19 cellular contexts compared by ENCODE assay signal in genomic region chr5:2207109-2207399, GRCh38.
DNase-seq lines count a peak whose midpoint lies in the region; ATAC-seq and TF ChIP-seq lines count a peak whose summit lies in the region.
"Had no signal": no experiment of that assay in that cellular context is flagged by ENCODE, and none has a peak within 500 bp of the region (broad histone marks: within the 10 kb centered on the region; RNA-seq: fewer than 3 reads in every experiment).

No MANE protein-coding gene starts in this region.

- no peak overlapping the region for H3K27ac Mint-ChIP-seq in activated CD8-positive, alpha-beta T cell treated with anti-CD3 and anti-CD28 coated beads, Interleukin-2, amount 10 ng/mL, durations not matched to agents 7 days and 5 days
- H3K27ac Mint-ChIP-seq in activated CD8-positive, alpha-beta T cell treated with anti-CD3 and anti-CD28 coated beads for 36 hours, result no peak overlapping the region
- peak overlapping the region; percentile 78 for H3K27ac Mint-ChIP-seq in neural crest cell (ENCODE audit: unreplicated experiment)
- H3K27ac Mint-ChIP-seq in progenitor cell of endocrine pancreas, result peak overlapping the region; percentile 73
- H3K27ac Mint-ChIP-seq: B cell; CD4-positive, CD25-positive, alpha-beta regulatory T cell; CD8-positive, alpha-beta T cell; H9 had no signal

- H3K4me1 ChIP-seq in esophagus muscularis mucosa (no peaks in the 10 kb centered on the region), thyroid gland (no peaks in the 10 kb centered on the region)
- H3K4me1 ChIP-seq: BLaER1, Caco-2 had no signal

- no peaks in the 10 kb centered on the region for H3K4me1 Mint-ChIP-seq in activated CD8-positive, alpha-beta T cell treated with anti-CD3 and anti-CD28 coated beads, Interleukin-2, amount 10 ng/mL, durations not matched to agents 7 days and 5 days (ENCODE audit: low read depth)
- H3K4me1 Mint-ChIP-seq in activated CD8-positive, alpha-beta T cell treated with anti-CD3 and anti-CD28 coated beads for 36 hours (ENCODE audit: low read depth), result no peaks in the 10 kb centered on the region
- H3K4me1 Mint-ChIP-seq in neural crest cell (peaks cover 44% of the 10 kb centered on the region), progenitor cell of endocrine pancreas (ENCODE audit: low read depth) (peaks cover 1% of the 10 kb centered on the region)
- H3K4me1 Mint-ChIP-seq: B cell; CD4-positive, CD25-positive, alpha-beta regulatory T cell had no signal

- TF ChIP-seq CTCF in activated CD8-positive, alpha-beta T cell treated with anti-CD3 and anti-CD28 coated beads for 36 hours (IDR thresholded peaks at IDR 0.05), result no peak
- TF ChIP-seq CTCF in esophagus muscularis mucosa (IDR thresholded peaks at IDR 0.05) (no peak), neural crest cell (conservative IDR thresholded peaks at IDR 0.05) (no peak), progenitor cell of endocrine pancreas (IDR thresholded peaks at IDR 0.05; ENCODE audit: unreplicated experiment) (no peak), thyroid gland (IDR thresholded peaks at IDR 0.05) (no peak)

- DNase-seq in activated CD8-positive, alpha-beta T cell treated with anti-CD3 and anti-CD28 coated beads, Interleukin-2, amount 10 ng/mL, durations not matched to agents 7 days and 5 days, result peak; percentile 7
- DNase-seq in activated CD8-positive, alpha-beta T cell treated with anti-CD3 and anti-CD28 coated beads for 36 hours, result no peak
- DNase-seq in esophagus muscularis mucosa (ENCODE audit: extremely low spot score) (peak; percentile 70), neural crest cell (ENCODE audit: low read depth, low spot score) (no peak), progenitor cell of endocrine pancreas (ENCODE audit: low spot score, unreplicated experiment) (no peak), thyroid gland (no peak), LoVo (ENCODE audit: low spot score) (no peak)
- DNase-seq: Caco-2; CD4-positive, CD25-positive, alpha-beta regulatory T cell; DMS153; DND-41; GM23248; H9 had no signal

- no peak overlapping the region for H3K27ac ChIP-seq in esophagus muscularis mucosa (replicated peaks in 1 of 4)
- no peak overlapping the region for H3K27ac ChIP-seq in thyroid gland
- H3K27ac ChIP-seq: 22Rv1, BLaER1, C4-2B, GM23248 had no signal

- no peak for TF ChIP-seq EP300 in esophagus muscularis mucosa (IDR thresholded peaks at IDR 0.05)

- 91% methylated on average over 5 of the region's 6 CpGs for WGBS in esophagus muscularis mucosa
- 90 to 95% methylated on average over 6 of the region's 6 CpGs for WGBS in thyroid gland, 2 donors

- H3K27me3 ChIP-seq in esophagus muscularis mucosa, result peaks cover 0 to 46% (median 2%) of the 10 kb centered on the region in 4 donors
- H3K27me3 ChIP-seq in thyroid gland, result no peaks in the 10 kb centered on the region
- H3K27me3 ChIP-seq: BLaER1 had no signal

- TF ChIP-seq POLR2A in esophagus muscularis mucosa (IDR thresholded peaks at IDR 0.05; ENCODE audit: low read depth) (no peak), thyroid gland (IDR thresholded peaks at IDR 0.05) (no peak)

- intact Hi-C loops in activated CD8-positive, alpha-beta T cell treated with anti-CD3 and anti-CD28 coated beads for 36 hours (cut with micrococcal nuclease), result no loop called here
- intact Hi-C loops in esophagus muscularis mucosa (cut with DNase I), result no loop called here
- intact Hi-C loops in thyroid gland (cut with DNase I), result no loop called here

- no peaks in the 10 kb centered on the region for H3K27me3 Mint-ChIP-seq in activated CD8-positive, alpha-beta T cell treated with anti-CD3 and anti-CD28 coated beads, Interleukin-2, amount 10 ng/mL, durations not matched to agents 7 days and 5 days (ENCODE audit: low read depth)
- peaks cover 1% of the 10 kb centered on the region for H3K27me3 Mint-ChIP-seq in activated CD8-positive, alpha-beta T cell treated with anti-CD3 and anti-CD28 coated beads for 36 hours
- H3K27me3 Mint-ChIP-seq in neural crest cell (ENCODE audit: low read depth) (peaks cover 21% of the 10 kb centered on the region), progenitor cell of endocrine pancreas (peaks cover 52% of the 10 kb centered on the region)
- H3K27me3 Mint-ChIP-seq: CD4-positive, CD25-positive, alpha-beta regulatory T cell had no signal

- CTCF ChIA-PET in activated CD8-positive, alpha-beta T cell treated with anti-CD3 and anti-CD28 coated beads, Interleukin-2, amount 10 ng/mL, durations not matched to agents 7 days and 5 days (lab: Charles Lee), result no interaction called here
- CTCF ChIA-PET in activated CD8-positive, alpha-beta T cell treated with anti-CD3 and anti-CD28 coated beads for 36 hours (lab: Charles Lee), result no interaction called here

- no peak overlapping the region for H3K4me3 Mint-ChIP-seq in activated CD8-positive, alpha-beta T cell treated with anti-CD3 and anti-CD28 coated beads, Interleukin-2, amount 10 ng/mL, durations not matched to agents 7 days and 5 days
- no peak overlapping the region for H3K4me3 Mint-ChIP-seq in activated CD8-positive, alpha-beta T cell treated with anti-CD3 and anti-CD28 coated beads for 36 hours
- H3K4me3 Mint-ChIP-seq in neural crest cell, result no peak overlapping the region
- H3K4me3 Mint-ChIP-seq in progenitor cell of endocrine pancreas (ENCODE audit: low read depth), result no peak overlapping the region
- H3K4me3 Mint-ChIP-seq: B cell; CD4-positive, CD25-positive, alpha-beta regulatory T cell; CD8-positive, alpha-beta T cell; H9 had no signal

- no peaks in the 10 kb centered on the region for H3K36me3 Mint-ChIP-seq in activated CD8-positive, alpha-beta T cell treated with anti-CD3 and anti-CD28 coated beads, Interleukin-2, amount 10 ng/mL, durations not matched to agents 7 days and 5 days (ENCODE audit: low read depth)
- H3K36me3 Mint-ChIP-seq in activated CD8-positive, alpha-beta T cell treated with anti-CD3 and anti-CD28 coated beads for 36 hours (ENCODE audit: low read depth), result no peaks in the 10 kb centered on the region
- H3K36me3 Mint-ChIP-seq in neural crest cell (ENCODE audit: low read depth) (no peaks in the 10 kb centered on the region), progenitor cell of endocrine pancreas (ENCODE audit: insufficient read depth) (no peaks in the 10 kb centered on the region)
- H3K36me3 Mint-ChIP-seq: CD4-positive, CD25-positive, alpha-beta regulatory T cell; CD8-positive, alpha-beta T cell had no signal

- POLR2A ChIA-PET in activated CD8-positive, alpha-beta T cell treated with anti-CD3 and anti-CD28 coated beads, Interleukin-2, amount 10 ng/mL, durations not matched to agents 7 days and 5 days (lab: Charles Lee), result no interaction called here
- POLR2A ChIA-PET in activated CD8-positive, alpha-beta T cell treated with anti-CD3 and anti-CD28 coated beads for 36 hours (lab: Charles Lee), result no interaction called here

- H3K36me3 ChIP-seq in esophagus muscularis mucosa (no peaks in the 10 kb centered on the region), thyroid gland (no peaks in the 10 kb centered on the region)
- H3K36me3 ChIP-seq: BLaER1 had no signal

- H3K4me3 ChIP-seq in esophagus muscularis mucosa (no peak overlapping the region), thyroid gland (replicated peaks in 1 of 3) (no peak overlapping the region)
- H3K4me3 ChIP-seq: BLaER1, GM23248 had no signal

- ATAC-seq in activated CD8-positive, alpha-beta T cell treated with anti-CD3 and anti-CD28 coated beads, Interleukin-2, amount 10 ng/mL, durations not matched to agents 7 days and 5 days, result no peak
- ATAC-seq in activated CD8-positive, alpha-beta T cell treated with anti-CD3 and anti-CD28 coated beads for 36 hours, result no peak
- ATAC-seq in HG03439 (IDR thresholded peaks at IDR 0.05; ENCODE audit: unreplicated experiment), result no peak
- ATAC-seq: CD8-positive, alpha-beta T cell had no signal

- no peaks in the 10 kb centered on the region for H3K9me3 Mint-ChIP-seq in activated CD8-positive, alpha-beta T cell treated with anti-CD3 and anti-CD28 coated beads, Interleukin-2, amount 10 ng/mL, durations not matched to agents 7 days and 5 days (ENCODE audit: insufficient read depth)
- no peaks in the 10 kb centered on the region for H3K9me3 Mint-ChIP-seq in activated CD8-positive, alpha-beta T cell treated with anti-CD3 and anti-CD28 coated beads for 36 hours
- H3K9me3 Mint-ChIP-seq in neural crest cell (no peaks in the 10 kb centered on the region), progenitor cell of endocrine pancreas (ENCODE audit: low read depth) (no peaks in the 10 kb centered on the region)
- H3K9me3 Mint-ChIP-seq: CD8-positive, alpha-beta T cell; H9 had no signal

- H3K9me3 ChIP-seq in esophagus muscularis mucosa, result no peaks in the 10 kb centered on the region
- no peaks in the 10 kb centered on the region for H3K9me3 ChIP-seq in thyroid gland
- H3K9me3 ChIP-seq: BLaER1, Caco-2 had no signal

Comparison
In these comparisons a context has a peak if more than half of its experiments do, and no peak if none do; other contexts are left out.
1. DNase-seq: peak in activated CD8-positive, alpha-beta T cell treated with anti-CD3 and anti-CD28 coated beads, Interleukin-2, amount 10 ng/mL, durations not matched to agents 7 days and 5 days (single experiment) and esophagus muscularis mucosa (single experiment); none in activated CD8-positive, alpha-beta T cell treated with anti-CD3 and anti-CD28 coated beads for 36 hours (single experiment), neural crest cell (single experiment), progenitor cell of endocrine pancreas (single experiment), thyroid gland (0 of 2) and LoVo (single experiment).
2. H3K27ac Mint-ChIP-seq: peak in neural crest cell (single experiment) and progenitor cell of endocrine pancreas (single experiment); none in activated CD8-positive, alpha-beta T cell treated with anti-CD3 and anti-CD28 coated beads, Interleukin-2, amount 10 ng/mL, durations not matched to agents 7 days and 5 days (single experiment) and activated CD8-positive, alpha-beta T cell treated with anti-CD3 and anti-CD28 coated beads for 36 hours (single experiment).